8 cellular contexts compared by ENCODE assay signal in the genomic region with DNA sequence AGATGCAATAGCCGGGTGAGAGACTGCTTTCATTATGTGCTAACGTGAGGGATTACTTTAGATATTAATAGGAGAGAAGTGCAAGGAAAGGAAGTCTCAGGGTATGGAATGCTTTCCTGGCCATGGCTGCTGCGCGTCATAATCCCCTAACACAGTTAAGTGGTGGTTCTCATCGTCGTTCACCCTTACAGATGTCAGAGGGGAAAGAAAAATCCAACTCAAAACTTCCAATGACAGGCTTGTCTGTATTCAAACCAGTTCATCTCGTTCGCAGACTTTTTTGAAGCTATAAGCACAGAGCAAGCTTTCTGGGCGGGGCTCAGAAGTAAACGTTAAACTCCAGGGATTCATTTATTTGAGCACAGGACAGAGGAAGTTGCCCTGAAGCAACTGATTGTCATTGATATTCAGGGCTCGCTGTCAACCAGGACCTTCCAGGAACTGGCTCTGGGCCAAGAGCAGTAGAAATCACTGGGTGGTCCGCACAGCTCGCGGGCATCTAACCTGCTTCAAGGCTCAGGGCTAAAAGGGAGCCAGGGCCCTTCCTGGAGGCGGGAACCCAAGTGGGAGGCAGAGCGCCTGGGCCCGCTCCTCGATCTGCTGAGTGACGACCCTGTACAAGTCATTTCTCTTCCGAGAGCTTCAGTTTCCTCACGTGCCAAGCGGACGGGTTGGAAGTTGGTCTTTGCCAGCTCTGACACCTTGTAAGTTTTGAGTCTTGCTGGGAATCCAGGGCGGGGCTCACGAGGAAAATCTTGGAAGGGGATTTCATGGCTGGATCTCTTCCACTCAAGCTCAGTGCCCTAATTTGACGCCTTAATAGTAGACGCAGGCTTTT. TPM values are rescaled to one million over a fixed set of nuclear protein-coding genes. Genes with fewer than 3 reads are reported as not detected.
DNase-seq lines count a peak whose midpoint lies in the region; ATAC-seq and TF ChIP-seq lines count a peak whose summit lies in the region.

No MANE protein-coding gene starts in this region.

- H3K4me3 ChIP-seq in neuron (ENCODE audit: low read length): peak overlapping the region; percentile 80

- intact Hi-C loops in CD4-positive, alpha-beta T cell (cut with DNase I, micrococcal nuclease): loop anchor here (5.0 to 10.0 kb wide), 2 partner anchors 192 to 984 kb away; no protein-coding TSS in a partner anchor

- no peaks in the 10 kb centered on the region for H3K27me3 ChIP-seq in CD4-positive, alpha-beta T cell (ENCODE audit: control insufficient read depth, insufficient read depth, low read length)
- no peaks in the 10 kb centered on the region for H3K27me3 ChIP-seq in neuron (ENCODE audit: insufficient read depth, low read length)

- H3K9me3 ChIP-seq in CD4-positive, alpha-beta T cell (ENCODE audit: control insufficient read depth, low read length): no peaks in the 10 kb centered on the region
- no peaks in the 10 kb centered on the region for H3K9me3 ChIP-seq in neuron (ENCODE audit: low read length)

- CTCF ChIA-PET in CD4-positive, alpha-beta T cell (lab: Charles Lee): interaction anchor here (1.2 to 4.4 kb wide), 3 partner anchors 178 to 413 kb away, joined by 3 to 32 read pairs (median 5); no protein-coding TSS in a partner anchor

- no peak for TF ChIP-seq EP300 in Ishikawa (IDR thresholded peaks at IDR 0.05; ENCODE audit: borderline replicate concordance)

- H2AFZ ChIP-seq in neuron (ENCODE audit: low read depth, low read length): peak overlapping the region; percentile 89

- no peak for ATAC-seq in CD4-positive, alpha-beta T cell (ENCODE audit: poor library complexity)
- ATAC-seq in GM21528 (IDR thresholded peaks at IDR 0.05; ENCODE audit: low FRiP score, unreplicated experiment): no peak

- no peaks in the 10 kb centered on the region for H3K9me3 Mint-ChIP-seq in CD4-positive, alpha-beta T cell

- H3K4me3 Mint-ChIP-seq in CD4-positive, alpha-beta T cell: peak overlapping the region; percentile 96

- TF ChIP-seq RAD21 in Ishikawa (IDR thresholded peaks at IDR 0.05; ENCODE audit: low read depth): no peak; the same call in 1 of the 2 replicates

- peak overlapping the region; percentile 83 for H3K27ac Mint-ChIP-seq in CD4-positive, alpha-beta T cell

- H3K27me3 Mint-ChIP-seq in CD4-positive, alpha-beta T cell: no peaks in the 10 kb centered on the region

- H3K36me3 ChIP-seq in neuron (ENCODE audit: insufficient read depth, low read length): no peaks in the 10 kb centered on the region

- TF ChIP-seq CTCF in CD4-positive, alpha-beta T cell (IDR thresholded peaks at IDR 0.05): no peak

- H3K27ac ChIP-seq in CD4-positive, alpha-beta T cell (ENCODE audit: low read depth, low read length): peak overlapping the region; percentile 85

- H3K36me3 Mint-ChIP-seq in CD4-positive, alpha-beta T cell (ENCODE audit: low read depth): peaks cover 4% of the 10 kb centered on the region

- H3K4me1 ChIP-seq in neuron (ENCODE audit: insufficient read depth, low read length): peaks cover 23% of the 10 kb centered on the region

- H3K4me1 Mint-ChIP-seq in CD4-positive, alpha-beta T cell (ENCODE audit: low read depth): peaks cover 58% of the 10 kb centered on the region

- POLR2A ChIA-PET in CD4-positive, alpha-beta T cell (lab: Charles Lee): interaction anchor here (0.7 to 4.1 kb wide), 12 partner anchors 11 to 979 kb away, joined by 3 to 28 read pairs (median 3); a partner anchor contains a TSS

- DNase-seq in CD4-positive, alpha-beta T cell: peak in 1 of 10 experiments; percentile 9
- DNase-seq in activated T-cell treated with anti-CD3 and anti-CD28 coated beads, Interleukin-2, amount 50 U/mL, for 48 hours: peak; percentile 38 to 46
- DNase-seq in foreskin melanocyte: peak; percentile 47
- DNase-seq in Ammon's horn (ENCODE audit: low spot score): no peak
- DNase-seq in MV-4-11 (lab: John Stamatoyannopoulos, UW): no peak

TF ChIP-seq in Ishikawa, 13 proteins besides CTCF, POLR2A, EP300 and RAD21:
- TF ChIP-seq FOXM1 (IDR thresholded peaks at IDR 0.05; ENCODE audit: borderline replicate concordance, low read depth) (no peak), NFIC (IDR thresholded peaks at IDR 0.05) (peak; percentile 83)
- TF ChIP-seq, protein P1, sequence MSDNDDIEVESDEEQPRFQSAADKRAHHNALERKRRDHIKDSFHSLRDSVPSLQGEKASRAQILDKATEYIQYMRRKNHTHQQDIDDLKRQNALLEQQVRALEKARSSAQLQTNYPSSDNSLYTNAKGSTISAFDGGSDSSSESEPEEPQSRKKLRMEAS (IDR thresholded peaks at IDR 0.05): peak; percentile 53; the same call in 1 of the 2 replicates

RNA-seq across cellular contexts. Expression of a gene that starts 1.1 kb away (rescaled TPM):
- total RNA-seq in CD4-positive, alpha-beta T cell: 10 to 100 TPM; 45.6 to 45.9 TPM

Comparison
In these comparisons a context has a peak if more than half of its experiments do, and no peak if none do; other contexts are left out.
1. DNase-seq: peak in activated T-cell treated with anti-CD3 and anti-CD28 coated beads, Interleukin-2, amount 50 U/mL, for 48 hours (2 of 2) and foreskin melanocyte (single experiment); none in Ammon's horn (single experiment) and MV-4-11 (single experiment).